15 cellular contexts compared by ENCODE assay signal in the genomic region with DNA sequence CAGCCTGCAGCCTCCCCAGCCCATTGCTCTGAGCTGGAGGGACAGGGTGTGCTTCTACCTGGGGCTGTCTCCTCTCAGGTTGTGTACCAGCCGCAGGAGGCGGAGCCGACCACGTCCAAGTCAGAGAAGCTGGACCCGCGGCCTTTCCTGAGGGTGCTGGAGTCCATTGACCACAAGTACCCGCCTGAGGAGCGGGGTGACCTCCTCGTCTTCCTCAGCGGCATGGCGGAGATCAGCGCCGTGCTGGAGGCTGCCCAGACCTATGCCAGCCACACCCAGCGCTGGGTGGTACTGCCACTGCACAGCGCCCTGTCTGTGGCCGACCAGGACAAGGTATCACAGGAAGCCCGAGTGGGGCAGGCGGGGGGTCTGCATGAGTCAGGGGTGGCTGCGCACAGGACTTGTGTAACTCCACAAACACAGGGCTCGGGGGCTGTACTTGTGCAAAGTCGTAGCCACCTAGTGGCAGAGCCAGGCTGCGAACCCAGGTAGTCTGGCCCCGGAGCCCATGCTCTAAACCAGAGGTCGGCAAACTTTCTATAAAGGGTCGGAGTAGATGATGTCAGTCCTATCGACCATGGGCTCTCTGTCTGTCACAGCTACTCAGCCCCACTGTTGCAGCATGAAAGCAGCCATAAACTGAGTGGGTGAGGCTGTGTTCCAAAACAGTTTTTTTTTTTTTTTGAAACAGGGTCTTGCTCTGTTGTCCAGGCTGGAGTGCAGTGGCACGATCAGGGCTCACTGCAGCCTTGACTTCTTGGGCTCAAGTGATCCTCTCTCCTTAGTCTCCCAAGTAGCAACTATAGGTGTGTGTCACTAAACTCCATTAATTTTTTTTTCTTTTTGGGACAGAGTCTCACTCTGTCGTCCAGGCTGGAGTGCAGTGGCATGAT. TPM values are rescaled to one million over a fixed set of nuclear protein-coding genes. Genes with fewer than 3 reads are reported as not detected.
DNase-seq lines count a peak whose midpoint lies in the region; ATAC-seq and TF ChIP-seq lines count a peak whose summit lies in the region.
"Had no signal": no experiment of that assay in that cellular context is flagged by ENCODE, and none has a peak within 500 bp of the region (broad histone marks: within the 10 kb centered on the region; RNA-seq: fewer than 3 reads in every experiment).

No MANE protein-coding gene starts in this region.

- H3K27ac ChIP-seq in cardiac muscle cell (no peak overlapping the region), MM.1S (ENCODE audit: low read length) (no peak overlapping the region), endodermal cell (ENCODE audit: low read depth, low read length) (no peak overlapping the region), upper lobe of right lung (no peak overlapping the region)
- H3K27ac ChIP-seq: C4-2B had no signal

- no peak overlapping the region for H3K27ac Mint-ChIP-seq in endodermal cell
- H3K27ac Mint-ChIP-seq: activated T-helper 2 cell treated with anti-CD3 and anti-CD28 coated beads, Interferon-gamma antibody, Interleukin-2, Interleukin-4, amounts not matched to agents 10 μg/mL and 5 μg/mL and 100 μg/mL, durations not matched to agents 14 hours and 24 hours and 36 hours had no signal

- intact Hi-C loops in left ventricle myocardium superior (cut with micrococcal nuclease) (no loop called here), upper lobe of right lung (cut with DNase I) (no loop called here)

- no peak overlapping the region for H3K4me2 ChIP-seq in MM.1S (ENCODE audit: low read depth, low read length)

- no peaks in the 10 kb centered on the region for H3K27me3 ChIP-seq in cardiac muscle cell
- no peaks in the 10 kb centered on the region for H3K27me3 ChIP-seq in MM.1S (replicated peaks; ENCODE audit: insufficient read depth, low read length)
- H3K27me3 ChIP-seq in endodermal cell (ENCODE audit: control insufficient read depth, insufficient read depth, low read length, poor library complexity, severe bottlenecking) = no peaks in the 10 kb centered on the region
- no peaks in the 10 kb centered on the region for H3K27me3 ChIP-seq in upper lobe of right lung

- H2AFZ ChIP-seq in MM.1S (ENCODE audit: low read length) = no peak overlapping the region

- peaks cover 4% of the 10 kb centered on the region; the same call in 1 of the 2 replicates for H3K79me2 ChIP-seq in MM.1S (ENCODE audit: low read length)

- no peaks in the 10 kb centered on the region for H3F3A ChIP-seq in MM.1S (ENCODE audit: insufficient read depth, low read length)

- peaks cover 71% of the 10 kb centered on the region for H3K36me3 ChIP-seq in cardiac muscle cell
- H3K36me3 ChIP-seq in MM.1S (replicated peaks; ENCODE audit: insufficient read depth, low read length) = 0 out of 2 replicates have a peak, but pooled peaks cover 5% of the 10 kb centered on the region
- peaks cover 89% of the 10 kb centered on the region for H3K36me3 ChIP-seq in endodermal cell (ENCODE audit: control insufficient read depth, insufficient read depth, low read length)
- peaks cover 98% of the 10 kb centered on the region for H3K36me3 ChIP-seq in upper lobe of right lung

- WGBS in endodermal cell (ENCODE audit: insufficient coverage in 1 of 2, insufficient read length in 1 of 2), 2 experiments = 95 to 97% methylated on average over 28 of the region's 28 CpGs

- H3K9me3 ChIP-seq in cardiac muscle cell (ENCODE audit: low read depth) (no peaks in the 10 kb centered on the region), MM.1S (replicated peaks; ENCODE audit: insufficient read depth, low read length) (no peaks in the 10 kb centered on the region), endodermal cell (ENCODE audit: control insufficient read depth, low read length) (no peaks in the 10 kb centered on the region), upper lobe of right lung (no peaks in the 10 kb centered on the region)

- H3K27me3 Mint-ChIP-seq in endodermal cell (ENCODE audit: insufficient read depth) = no peaks in the 10 kb centered on the region

- no peaks in the 10 kb centered on the region for H3K9me2 ChIP-seq in MM.1S (replicated peaks; ENCODE audit: insufficient read depth, low read length)

- TF ChIP-seq CTCF in cardiac muscle cell (IDR thresholded peaks at IDR 0.05; ENCODE audit: low read depth, low read length) (peak; percentile 15), MM.1S (IDR thresholded peaks at IDR 0.05; ENCODE audit: low read length) (peak; percentile 26), endodermal cell (conservative IDR thresholded peaks at IDR 0.05) (peak; percentile 71), upper lobe of right lung (IDR thresholded peaks at IDR 0.05) (no peak)

- H3K4me1 Mint-ChIP-seq in endodermal cell = no peaks in the 10 kb centered on the region

- H3K4me1 ChIP-seq in cardiac muscle cell (ENCODE audit: low read depth) (no peaks in the 10 kb centered on the region), MM.1S (ENCODE audit: low read length) (no peaks in the 10 kb centered on the region), endodermal cell (ENCODE audit: control insufficient read depth, insufficient read depth, low read length) (no peaks in the 10 kb centered on the region), upper lobe of right lung (no peaks in the 10 kb centered on the region)

- H3K9me3 Mint-ChIP-seq in endodermal cell = no peaks in the 10 kb centered on the region
- H3K9me3 Mint-ChIP-seq: activated T-helper 2 cell treated with anti-CD3 and anti-CD28 coated beads, Interferon-gamma antibody, Interleukin-2, Interleukin-4, amounts not matched to agents 10 μg/mL and 5 μg/mL and 100 μg/mL, durations not matched to agents 14 hours and 24 hours and 36 hours had no signal

- ATAC-seq in left ventricle myocardium superior = no peak
- peak; percentile 25 for ATAC-seq in upper lobe of right lung

- no peak overlapping the region for H3K4me3 ChIP-seq in cardiac muscle cell
- no peak overlapping the region for H3K4me3 ChIP-seq in MM.1S (ENCODE audit: low read length)
- no peak overlapping the region for H3K4me3 ChIP-seq in endodermal cell (ENCODE audit: low read length)
- H3K4me3 ChIP-seq in upper lobe of right lung = no peak overlapping the region

- no peak overlapping the region for H3K4me3 Mint-ChIP-seq in endodermal cell

- DNase-seq in cardiac muscle cell (ENCODE audit: low read depth in 1 of 2, low spot score in 1 of 2) (no peak), left ventricle myocardium superior (no peak), MM.1S (no peak), endodermal cell (peak; percentile 85), upper lobe of right lung (no peak), 8988T (no peak), medulla oblongata (ENCODE audit: extremely low spot score) (no peak), NCI-H748 treated with DMSO at 0.1 percent for 48 hours (lab: John Stamatoyannopoulos, UW) (no peak)
- DNase-seq: caudate nucleus, NCI-H2107, RPMI8226, small intestine had no signal

- no peak overlapping the region for H3K9ac ChIP-seq in MM.1S (ENCODE audit: low read length)
- no peak overlapping the region for H3K9ac ChIP-seq in endodermal cell (ENCODE audit: extremely low read depth, low read length, poor library complexity, severe bottlenecking)

- no peaks in the 10 kb centered on the region for H4K20me1 ChIP-seq in MM.1S (ENCODE audit: insufficient read depth, low read length)

- H3K36me3 Mint-ChIP-seq in endodermal cell (ENCODE audit: low read depth) = peaks cover 95% of the 10 kb centered on the region

RNA-seq across cellular contexts. Expression of gene DHX34, which starts 8.9 kb away (rescaled TPM):
- 29.1 and 33.7 TPM in 2 replicates for total RNA-seq in cardiac muscle cell
- 16.1 and 18.2 TPM in 2 replicates for polyA plus RNA-seq in cardiac muscle cell
- 7.3 TPM for total RNA-seq in left ventricle myocardium superior
- total RNA-seq in endodermal cell = 10 to 100 TPM; 36.9 to 43.9 TPM
- 18.1 TPM for polyA plus RNA-seq in endodermal cell (2013, experiment 1 of 2)
- polyA plus RNA-seq in endodermal cell (2013, experiment 2 of 2) = 16.1 TPM
- 15.8 TPM for total RNA-seq in upper lobe of right lung

RNA-seq across cellular contexts. Expression of gene C5AR2, which starts 26.1 kb away (rescaled TPM):
- total RNA-seq in cardiac muscle cell = 0.18 TPM in 1 of 2 replicates, not detected in the other
- not detected in 2 replicates for polyA plus RNA-seq in cardiac muscle cell
- 0.42 TPM for total RNA-seq in left ventricle myocardium superior
- not detected for total RNA-seq in endodermal cell
- not detected for polyA plus RNA-seq in endodermal cell (2013, experiment 1 of 2)
- polyA plus RNA-seq in endodermal cell (2013, experiment 2 of 2) = not detected
- 3.5 TPM for total RNA-seq in upper lobe of right lung
- total RNA-seq: activated T-helper 2 cell treated with anti-CD3 and anti-CD28 coated beads, Interferon-gamma antibody, Interleukin-2, Interleukin-4, amounts not matched to agents 10 μg/mL and 5 μg/mL and 100 μg/mL, durations not matched to agents 14 hours and 24 hours and 36 hours; myocyte had no signal

RNA-seq across cellular contexts. Expression of gene C5AR1, which starts 48.4 kb away (rescaled TPM):
- total RNA-seq in cardiac muscle cell (not detected in 2 replicates), left ventricle myocardium superior (5.3 TPM), endodermal cell (under 1 TPM in 1 of 2 donors, not detected in 1; 0.48 TPM), upper lobe of right lung (58.9 TPM)
- polyA plus RNA-seq in cardiac muscle cell = not detected in 2 replicates
- polyA plus RNA-seq in endodermal cell (2013, experiment 1 of 2) = 1.2 TPM
- polyA plus RNA-seq in endodermal cell (2013, experiment 2 of 2) = 0.37 TPM
- total RNA-seq: myocyte had no signal
